ENCODE assay signal across 1 cellular context in genomic region chr1:204177133-204177532, GRCh38.
TF ChIP-seq lines count a peak whose summit lies in the region.

No MANE protein-coding gene starts in this region.

TF ChIP-seq in IMR-90, 13 proteins besides CTCF, POLR2A, EP300 and RAD21:
- TF ChIP-seq RCOR1 (IDR thresholded peaks at IDR 0.05; ENCODE audit: insufficient replicate concordance, low read length) (no peak), MXI1 (IDR thresholded peaks at IDR 0.05; ENCODE audit: borderline replicate concordance, low read depth, low read length) (no peak), BHLHE40 (IDR thresholded peaks at IDR 0.05; ENCODE audit: low read depth, low read length) (no peak), RFX5 (IDR thresholded peaks at IDR 0.05; ENCODE audit: low read depth, low read length) (no peak), MAZ (IDR thresholded peaks at IDR 0.05; ENCODE audit: borderline replicate concordance, low read depth, low read length) (no peak), MAFK (IDR thresholded peaks at IDR 0.05; ENCODE audit: low read depth, low read length) (no peak), SMC3 (IDR thresholded peaks at IDR 0.05; ENCODE audit: low read depth, low read length) (no peak), NFE2L2 (IDR thresholded peaks at IDR 0.05; ENCODE audit: low read depth, low read length) (no peak), CEBPB (IDR thresholded peaks at IDR 0.05; ENCODE audit: low read depth, low read length) (no peak), CHD1 (IDR thresholded peaks at IDR 0.05; ENCODE audit: low read depth, low read length) (no peak)
